In genomic region chr1:154759196-154759595, GRCh38 we compare ENCODE assay signal across 8 cellular contexts.
DNase-seq lines count a peak whose midpoint lies in the region; FAIRE-seq and TF ChIP-seq lines count a peak whose summit lies in the region.
"Had no signal": no experiment of that assay in that cellular context is flagged by ENCODE, and none has a peak within 500 bp of the region (broad histone marks: within the 10 kb centered on the region; RNA-seq: fewer than 3 reads in every experiment).

No MANE protein-coding gene starts in this region.

- peak overlapping the region; percentile 67 for H3K27ac Mint-ChIP-seq in activated CD4-positive, alpha-beta T cell treated with anti-CD3 and anti-CD28 coated beads, Interleukin-2, amount 10 ng/mL, durations not matched to agents 7 days and 5 days
- H3K27ac Mint-ChIP-seq in stimulated activated naive CD8-positive, alpha-beta T cell treated with anti-CD3 and anti-CD28 coated beads, Interleukin-15, Interleukin-2, amounts not matched to agents 100 ng/mL and 50 ng/mL, for 24 hours, result peak overlapping the region; percentile 96

- CTCF ChIA-PET in activated CD4-positive, alpha-beta T cell treated with anti-CD3 and anti-CD28 coated beads, Interleukin-2, amount 10 ng/mL, durations not matched to agents 7 days and 5 days (lab: Charles Lee), result interaction anchor here (1.4 kb wide), 1 partner anchor 29 kb away, joined by 4 read pairs; no protein-coding TSS in a partner anchor

- H3K27me3 ChIP-seq in spleen (replicated peaks in 1 of 7), result peaks cover 0 to 51% (median 20%) of the 10 kb centered on the region in 7 donors

- H3K9me3 Mint-ChIP-seq in activated CD4-positive, alpha-beta T cell treated with anti-CD3 and anti-CD28 coated beads, Interleukin-2, amount 10 ng/mL, durations not matched to agents 7 days and 5 days, result no peaks in the 10 kb centered on the region
- H3K9me3 Mint-ChIP-seq in stimulated activated naive CD8-positive, alpha-beta T cell treated with anti-CD3 and anti-CD28 coated beads, Interleukin-15, Interleukin-2, amounts not matched to agents 100 ng/mL and 50 ng/mL, for 24 hours, result no peaks in the 10 kb centered on the region

- H3K4me3 ChIP-seq in spleen, result no peak overlapping the region

- H3K36me3 ChIP-seq in spleen, result no peaks in the 10 kb centered on the region

- TF ChIP-seq POLR2A in spleen (IDR thresholded peaks at IDR 0.05), result no peak

- peak; percentile 57 for DNase-seq in activated CD4-positive, alpha-beta T cell treated with anti-CD3 and anti-CD28 coated beads, Interleukin-2, amount 10 ng/mL, durations not matched to agents 7 days and 5 days
- DNase-seq in activated effector memory CD4-positive, alpha-beta T cell treated with Interleukin-2 at 50 U/mL for 16 hours, result peak; percentile 13
- DNase-seq in spleen (peak; percentile 30), GM03348 (ENCODE audit: low spot score) (no peak), RCC 7860 (ENCODE audit: low spot score) (no peak), NCI-H2196 treated with DMSO at 0.1 percent for 48 hours (lab: John Stamatoyannopoulos, UW; ENCODE audit: unreplicated experiment) (no peak)
- DNase-seq: SK-N-SH had no signal

- WGBS in spleen, 5 donors, result 22 to 30% (median 24%) methylated on average over 7 of the region's 7 CpGs

- peaks cover 16% of the 10 kb centered on the region for H3K27me3 Mint-ChIP-seq in activated CD4-positive, alpha-beta T cell treated with anti-CD3 and anti-CD28 coated beads, Interleukin-2, amount 10 ng/mL, durations not matched to agents 7 days and 5 days
- H3K27me3 Mint-ChIP-seq in stimulated activated naive CD8-positive, alpha-beta T cell treated with anti-CD3 and anti-CD28 coated beads, Interleukin-15, Interleukin-2, amounts not matched to agents 100 ng/mL and 50 ng/mL, for 24 hours, result peaks cover 11% of the 10 kb centered on the region

- no peak overlapping the region for H3K27ac ChIP-seq in spleen

- H3K36me3 Mint-ChIP-seq in activated CD4-positive, alpha-beta T cell treated with anti-CD3 and anti-CD28 coated beads, Interleukin-2, amount 10 ng/mL, durations not matched to agents 7 days and 5 days (ENCODE audit: low read depth), result no peaks in the 10 kb centered on the region
- no peaks in the 10 kb centered on the region for H3K36me3 Mint-ChIP-seq in stimulated activated naive CD8-positive, alpha-beta T cell treated with anti-CD3 and anti-CD28 coated beads, Interleukin-15, Interleukin-2, amounts not matched to agents 100 ng/mL and 50 ng/mL, for 24 hours (ENCODE audit: low read depth)

- H3K4me3 Mint-ChIP-seq in activated CD4-positive, alpha-beta T cell treated with anti-CD3 and anti-CD28 coated beads, Interleukin-2, amount 10 ng/mL, durations not matched to agents 7 days and 5 days, result peak overlapping the region; percentile 17
- H3K4me3 Mint-ChIP-seq in stimulated activated naive CD8-positive, alpha-beta T cell treated with anti-CD3 and anti-CD28 coated beads, Interleukin-15, Interleukin-2, amounts not matched to agents 100 ng/mL and 50 ng/mL, for 24 hours, result peak overlapping the region; percentile 76

- POLR2A ChIA-PET in activated CD4-positive, alpha-beta T cell treated with anti-CD3 and anti-CD28 coated beads, Interleukin-2, amount 10 ng/mL, durations not matched to agents 7 days and 5 days (lab: Charles Lee), result no interaction called here

- no peak for TF ChIP-seq CTCF in spleen (IDR thresholded peaks at IDR 0.05 in 8 of 11, conservative IDR thresholded peaks at IDR 0.05 in 3 of 11)

- no peaks in the 10 kb centered on the region for H3K9me3 ChIP-seq in spleen
- H3K9me3 ChIP-seq: SK-N-SH had no signal

- intact Hi-C loops in spleen (cut with DNase I; ENCODE audit: low total_unique reads), result loop anchor here (10.0 kb wide), 1 partner anchor 106 kb away; no protein-coding TSS in a partner anchor

- H3K4me1 Mint-ChIP-seq in activated CD4-positive, alpha-beta T cell treated with anti-CD3 and anti-CD28 coated beads, Interleukin-2, amount 10 ng/mL, durations not matched to agents 7 days and 5 days, result peaks cover 52% of the 10 kb centered on the region
- peaks cover 59% of the 10 kb centered on the region for H3K4me1 Mint-ChIP-seq in stimulated activated naive CD8-positive, alpha-beta T cell treated with anti-CD3 and anti-CD28 coated beads, Interleukin-15, Interleukin-2, amounts not matched to agents 100 ng/mL and 50 ng/mL, for 24 hours (ENCODE audit: low read depth)

- FAIRE-seq in RCC 7860 (lab: Jason Lieb, UNC), result no peak

- H3K4me1 ChIP-seq in spleen, result peaks cover 3 to 26% (median 20%) of the 10 kb centered on the region in 6 donors

Comparison
In these comparisons a context has a peak if more than half of its experiments do, and no peak if none do; other contexts are left out.
1. DNase-seq: peak in activated CD4-positive, alpha-beta T cell treated with anti-CD3 and anti-CD28 coated beads, Interleukin-2, amount 10 ng/mL, durations not matched to agents 7 days and 5 days (single experiment), activated effector memory CD4-positive, alpha-beta T cell treated with Interleukin-2 at 50 U/mL for 16 hours (single experiment) and spleen (single experiment); none in GM03348 (single experiment), RCC 7860 (single experiment) and NCI-H2196 treated with DMSO at 0.1 percent for 48 hours (single experiment).